ENCODE assay signal across 9 cellular contexts in the genomic region with DNA sequence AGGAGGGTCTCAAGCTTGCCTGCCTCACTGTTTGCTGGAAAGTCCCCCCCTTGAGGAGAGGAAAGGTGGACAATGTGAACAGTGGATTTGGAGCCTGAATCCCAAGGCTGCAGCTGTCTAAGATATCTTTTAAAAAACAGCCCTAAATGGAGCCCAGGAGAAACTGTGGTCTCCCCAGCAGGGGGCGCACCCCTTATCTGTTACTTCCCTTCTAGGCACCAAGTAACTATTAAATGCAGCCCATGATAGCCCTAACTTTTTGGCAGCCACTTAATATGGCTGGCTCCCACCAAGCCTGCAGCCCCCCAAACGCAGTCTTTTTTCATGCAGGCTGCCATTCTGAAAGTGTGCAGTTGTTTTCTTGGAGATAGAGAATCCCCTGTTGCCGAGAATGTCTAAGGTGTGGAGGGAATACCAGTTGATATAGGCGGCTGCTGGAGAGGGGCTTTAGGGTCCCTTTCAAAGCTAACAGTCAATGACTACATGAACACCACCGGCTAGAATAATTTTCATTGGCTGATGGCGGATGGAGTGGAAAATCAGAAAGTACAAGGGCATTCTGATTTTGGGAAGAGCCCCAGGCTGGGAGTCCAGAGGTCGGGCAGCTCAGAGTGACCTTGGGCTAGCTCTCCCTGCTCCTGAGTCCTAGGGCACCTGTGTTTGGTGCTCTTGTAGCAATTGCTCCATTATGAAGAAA. TPM values are rescaled to one million over a fixed set of nuclear protein-coding genes. Genes with fewer than 3 reads are reported as not detected.
DNase-seq lines count a peak whose midpoint lies in the region; ATAC-seq and TF ChIP-seq lines count a peak whose summit lies in the region.
"Had no signal": no experiment of that assay in that cellular context is flagged by ENCODE, and none has a peak within 500 bp of the region (broad histone marks: within the 10 kb centered on the region; RNA-seq: fewer than 3 reads in every experiment).

No MANE protein-coding gene starts in this region.

- no peak overlapping the region for H2BK12ac ChIP-seq in neuronal stem cell (ENCODE audit: low read length)

- H3K27ac ChIP-seq in body of pancreas (no peak overlapping the region), neuronal stem cell (replicated peaks; ENCODE audit: low read length) (no peak overlapping the region)

- H3K79me1 ChIP-seq in neuronal stem cell (ENCODE audit: low read depth, low read length), result peaks cover under 1% of the 10 kb centered on the region

- no peak overlapping the region for H2BK120ac ChIP-seq in neuronal stem cell (ENCODE audit: low read depth, low read length)

- no peak overlapping the region for H4K91ac ChIP-seq in neuronal stem cell (ENCODE audit: low read depth, low read length, poor library complexity)

- H3K9ac ChIP-seq in neuronal stem cell (ENCODE audit: low read depth, low read length, poor library complexity), result no peak overlapping the region

- TF ChIP-seq CTCF in LNCAP (IDR thresholded peaks at IDR 0.05), result peak; percentile 65
- peak in 5 of 7 experiments; percentile 3 to 26 (median 19) for TF ChIP-seq CTCF in body of pancreas (IDR thresholded peaks at IDR 0.05)

- H2BK15ac ChIP-seq in neuronal stem cell (ENCODE audit: low read length), result no peak overlapping the region

- H3K4me3 ChIP-seq in body of pancreas (no peak overlapping the region), neuronal stem cell (ENCODE audit: low read length in 2 of 2) (no peak overlapping the region)

- H3K14ac ChIP-seq in neuronal stem cell (ENCODE audit: low read length), result peak overlapping the region; percentile 43

- H3K18ac ChIP-seq in neuronal stem cell (ENCODE audit: low read length), result no peak overlapping the region

- peak overlapping the region; percentile 75 for H3K23ac ChIP-seq in neuronal stem cell (ENCODE audit: low read depth, low read length, poor library complexity)

- H2AK5ac ChIP-seq in neuronal stem cell (ENCODE audit: low read depth, low read length), result peak overlapping the region; percentile 25

- no peak overlapping the region for H2BK5ac ChIP-seq in neuronal stem cell (ENCODE audit: low read length)

- peak; percentile 69 for DNase-seq in activated CD4-positive, alpha-beta T cell treated with anti-CD3 and anti-CD28 coated beads for 48 hours
- no peak for DNase-seq in activated CD4-positive, alpha-beta T cell treated with anti-CD3 and anti-CD28 coated beads, Interleukin-2, amount 50 U/mL, for 1 hour
- DNase-seq in body of pancreas, result no peak
- DNase-seq in neuronal stem cell (ENCODE audit: low spot score), result peak; percentile 32
- DNase-seq in NCI-H146 (lab: John Stamatoyannopoulos, UW), result no peak
- no peak for DNase-seq in kidney glomerular epithelial cell (lab: John Stamatoyannopoulos, UW)
- DNase-seq: naive B cell had no signal

- no peaks in the 10 kb centered on the region for H3K9me3 ChIP-seq in body of pancreas
- peaks cover 0 to 2% of the 10 kb centered on the region in 2 donors for H3K9me3 ChIP-seq in neuronal stem cell (replicated peaks in 1 of 2; ENCODE audit: control insufficient read depth in 2 of 2, insufficient read depth in 1 of 2, low read depth in 1 of 2, low read length in 2 of 2)

- no peak overlapping the region for H3K4ac ChIP-seq in neuronal stem cell (ENCODE audit: low read length)

- H3K36me3 ChIP-seq in body of pancreas (replicated peaks in 1 of 2; ENCODE audit: insufficient read depth in 1 of 2, low read depth in 2 of 2) (no peaks in the 10 kb centered on the region), neuronal stem cell (replicated peaks in 1 of 2; ENCODE audit: control insufficient read depth in 2 of 2, insufficient read depth in 2 of 2, low read length in 2 of 2) (no peaks in the 10 kb centered on the region)

- no peak overlapping the region for H4K8ac ChIP-seq in neuronal stem cell (ENCODE audit: low read depth, low read length)

- H3K4me1 ChIP-seq in body of pancreas, result peaks cover 18% of the 10 kb centered on the region
- no peaks in the 10 kb centered on the region for H3K4me1 ChIP-seq in neuronal stem cell (ENCODE audit: control insufficient read depth in 2 of 2, insufficient read depth in 1 of 2, low read depth in 1 of 2, low read length in 2 of 2)

- no peak for ATAC-seq in body of pancreas
- ATAC-seq in GM19023 (IDR thresholded peaks at IDR 0.05; ENCODE audit: unreplicated experiment), result no peak

- no peak for TF ChIP-seq POLR2A in body of pancreas (IDR thresholded peaks at IDR 0.05)

- no peak overlapping the region for H2AFZ ChIP-seq in neuronal stem cell (ENCODE audit: low read length)

- no peak overlapping the region for H3K4me2 ChIP-seq in neuronal stem cell (ENCODE audit: insufficient read depth, low read length, poor library complexity, severe bottlenecking)

- WGBS in body of pancreas, 2 donors, result 60 to 61% methylated on average over 7 of the region's 7 CpGs
- WGBS in neuronal stem cell (ENCODE audit: extremely low coverage in 2 of 2, insufficient read length in 2 of 2, insufficient replicate concordance in 1 of 2), 2 donors, result no CpG with 5 or more reads among the region's 7 CpGs

- H3K27me3 ChIP-seq in body of pancreas, result no peaks in the 10 kb centered on the region
- peaks cover 8 to 75% (median 29%) of the 10 kb centered on the region in 3 experiments for H3K27me3 ChIP-seq in neuronal stem cell (ENCODE audit: control insufficient read depth in 3 of 3, insufficient read depth in 3 of 3, low read depth in 1 of 3, low read length in 3 of 3)

- intact Hi-C loops in body of pancreas (cut with DNase I), result no loop called here

RNA-seq across cellular contexts. Expression of a gene that starts 1.3 kb away (rescaled TPM):
- total RNA-seq in body of pancreas, result under 1 TPM in 1 of 2 donors, not detected in 1; 0.52 TPM
- polyA plus RNA-seq in neuronal stem cell (2013, experiment 1 of 2), result not detected
- polyA plus RNA-seq in neuronal stem cell (2013, experiment 2 of 2), result not detected

Comparison
In these comparisons a context has a peak if more than half of its experiments do, and no peak if none do; other contexts are left out.
1. DNase-seq: peak in activated CD4-positive, alpha-beta T cell treated with anti-CD3 and anti-CD28 coated beads for 48 hours (single experiment) and neuronal stem cell (single experiment); none in activated CD4-positive, alpha-beta T cell treated with anti-CD3 and anti-CD28 coated beads, Interleukin-2, amount 50 U/mL, for 1 hour (single experiment), body of pancreas (0 of 4), NCI-H146 (single experiment) and kidney glomerular epithelial cell (single experiment).